In genomic region chr1:59477286-59477685, GRCh38 we compare ENCODE assay signal across 10 cellular contexts.
A peak's percentile ranks its signal among the peaks of the same experiment; 100 is the strongest.
DNase-seq lines count a peak whose midpoint lies in the region; ATAC-seq, FAIRE-seq and TF ChIP-seq lines count a peak whose summit lies in the region.
"Had no signal": no experiment of that assay in that cellular context is flagged by ENCODE, and none has a peak within 500 bp of the region (broad histone marks: within the 10 kb centered on the region; RNA-seq: fewer than 3 reads in every experiment).

No MANE protein-coding gene starts in this region.

- H3K4me3 ChIP-seq in astrocyte of the cerebellum (ENCODE audit: low read depth, low read length) = no peak overlapping the region

- peak; percentile 75 for DNase-seq in HCEC 1CT
- peak; percentile 94 for DNase-seq in RCC 7860 (ENCODE audit: low spot score)
- DNase-seq in astrocyte of the cerebellum (ENCODE audit: low read depth) = peak; percentile 67
- DNase-seq in stimulated activated CD4-positive, alpha-beta T cell treated with anti-CD3 and anti-CD28 coated beads, TNF-alpha, amount 100 ng/mL, for 48 hours (ENCODE audit: low read depth in 3 of 3) = peak; percentile 20 to 58 (median 38)
- no peak for DNase-seq in NCI-H524 treated with DMSO at 0.1 percent for 48 hours (lab: John Stamatoyannopoulos, UW)
- DNase-seq: kidney glomerular epithelial cell, NCI-H774, retina had no signal

- ATAC-seq in HG02763 (IDR thresholded peaks at IDR 0.05; ENCODE audit: unreplicated experiment) (no peak), HG02642 (IDR thresholded peaks at IDR 0.05; ENCODE audit: poor library complexity, unreplicated experiment) (no peak)

- TF ChIP-seq CTCF in astrocyte of the cerebellum (IDR thresholded peaks at IDR 0.05; ENCODE audit: low read depth, low read length, missing control alignments) = no peak

- FAIRE-seq in RCC 7860 (lab: Jason Lieb, UNC) = peak; percentile 95

- in situ Hi-C loops in astrocyte of the cerebellum (cut with HindIII; ENCODE audit: low sequenced_read_pairs) = no loop called here
